Comparison of ENCODE assay signal across 30 cellular contexts in the genomic region with DNA sequence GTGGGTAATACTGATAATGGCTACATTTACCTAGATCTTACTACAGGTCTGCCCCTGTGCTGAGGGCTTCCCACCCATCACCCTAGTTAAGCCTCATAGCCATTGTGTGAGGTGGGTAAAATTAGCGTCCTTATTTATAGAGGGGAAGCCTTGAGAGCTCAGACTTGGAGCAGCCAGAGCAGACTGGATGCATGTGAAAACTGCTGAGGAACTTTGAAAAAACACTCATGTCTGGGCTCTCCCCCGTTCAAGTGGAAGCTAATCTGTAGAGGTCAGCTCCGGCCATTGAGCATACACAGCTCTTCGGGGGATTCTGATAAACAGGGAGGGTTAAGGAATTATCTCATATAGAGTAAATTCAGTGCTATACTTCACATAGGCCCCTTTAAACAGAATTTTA.
"Had no signal": no experiment of that assay in that cellular context is flagged by ENCODE, and none has a peak within 500 bp of the region (broad histone marks: within the 10 kb centered on the region; RNA-seq: fewer than 3 reads in every experiment).

No MANE protein-coding gene starts in this region.

- H3K9me3 ChIP-seq: adrenal gland, body of pancreas, breast epithelium had no signal

- H3K4me1 ChIP-seq: adrenal gland, ascending aorta, body of pancreas, breast epithelium had no signal

- H3K27ac ChIP-seq: adrenal gland, ascending aorta, body of pancreas, brain microvascular endothelial cell, breast epithelium, cardiac muscle cell had no signal

- DNase-seq: activated effector memory CD4-positive, alpha-beta T cell treated with anti-CD3 and anti-CD28 coated beads, Interleukin-2, amount 50 U/mL, for 16 hours; activated effector memory CD4-positive, alpha-beta T cell treated with Interleukin-2 at 50 U/mL for 16 hours; activated gamma-delta T cell; activated gamma-delta T cell treated with Interleukin-2 at 50 U/mL for 16 hours; activated naive CD4-positive, alpha-beta T cell; activated naive CD4-positive, alpha-beta T cell treated with anti-CD3 and anti-CD28 coated beads for 36 hours; activated naive CD4-positive, alpha-beta T cell treated with anti-CD3 and anti-CD28 coated beads, Interleukin-2, amount 10 ng/mL, durations not matched to agents 7 days and 5 days; activated naive CD4-positive, alpha-beta T cell treated with anti-CD3 and anti-CD28 coated beads, Interleukin-2, amount 50 U/mL, for 16 hours; activated naive CD4-positive, alpha-beta T cell treated with Interleukin-2 at 50 U/mL for 16 hours; activated naive CD8-positive, alpha-beta T cell treated with anti-CD3 and anti-CD28 coated beads for 36 hours; activated naive CD8-positive, alpha-beta T cell treated with anti-CD3 and anti-CD28 coated beads, Interleukin-2, amount 10 ng/mL, durations not matched to agents 7 days and 5 days; activated naive CD8-positive, alpha-beta T cell treated with anti-CD3 and anti-CD28 coated beads, Interleukin-2, amount 50 U/mL, for 24 hours; activated T-cell treated with anti-CD3 and anti-CD28 coated beads, Interleukin-2, amount 50 U/mL, for 1 hour; activated T-cell treated with anti-CD3 and anti-CD28 coated beads, Interleukin-2, amount 50 U/mL, for 24 hours; activated T-cell treated with anti-CD3 and anti-CD28 coated beads, Interleukin-2, amount 50 U/mL, for 4 hours; activated T-cell treated with anti-CD3 and anti-CD28 coated beads, Interleukin-2, amount 50 U/mL, for 48 hours; activated T-cell treated with anti-CD3 and anti-CD28 coated beads, Interleukin-2, amount 50 U/mL, for 72 hours; adrenal gland; amniotic stem cell; amygdala; anterior cingulate cortex; aorta; body of pancreas; brain microvascular endothelial cell; caudate nucleus; central memory CD4-positive, alpha-beta T cell; cerebellar nuclear complex had no signal

- H3K4me3 ChIP-seq: adrenal gland, ascending aorta, body of pancreas, breast epithelium, cardiac muscle cell had no signal

- H3K36me3 ChIP-seq: adrenal gland, ascending aorta, brain microvascular endothelial cell, breast epithelium, cardiac muscle cell had no signal

- H3K27me3 ChIP-seq: adrenal gland, ascending aorta, body of pancreas, brain microvascular endothelial cell, breast epithelium, cardiac muscle cell had no signal
